In the genomic region with DNA sequence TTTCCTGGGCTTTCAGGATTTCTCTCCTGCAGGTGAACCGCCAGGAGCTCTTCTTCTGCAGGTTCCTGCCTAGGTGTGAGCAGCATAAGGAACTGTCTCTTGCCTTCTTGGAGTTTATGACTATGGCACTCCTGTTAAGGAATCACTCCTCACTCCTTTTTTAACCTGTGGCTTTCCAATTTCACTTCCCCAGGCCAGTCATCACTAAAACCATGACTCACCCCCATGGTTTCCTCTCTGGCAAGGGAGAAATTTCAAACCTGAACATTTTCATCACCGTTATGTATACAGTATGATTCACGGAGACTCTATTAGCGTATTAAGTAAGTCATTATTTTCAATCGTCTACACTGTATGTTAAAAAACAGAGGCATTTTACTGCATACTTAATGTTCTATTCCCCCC, we compare ENCODE assay signal across 8 cellular contexts.
DNase-seq lines count a peak whose midpoint lies in the region; ATAC-seq and TF ChIP-seq lines count a peak whose summit lies in the region.

No MANE protein-coding gene starts in this region.

- peak overlapping the region; percentile 24 for H2AFZ ChIP-seq in IMR-90 (replicated peaks; ENCODE audit: low read length, poor library complexity)

- no peak overlapping the region for H2BK120ac ChIP-seq in IMR-90 (ENCODE audit: low read depth, low read length)

- peaks cover 10 to 39% of the 10 kb centered on the region in 2 donors for H3K27me3 Mint-ChIP-seq in CD8-positive, alpha-beta memory T cell

- TF ChIP-seq RAD21 in IMR-90 (IDR thresholded peaks at IDR 0.05; ENCODE audit: low read length): no peak

- no peaks in the 10 kb centered on the region for H3K9me3 ChIP-seq in IMR-90 (ENCODE audit: control insufficient read depth, insufficient read depth, low read length)
- no peaks in the 10 kb centered on the region for H3K9me3 ChIP-seq in CD8-positive, alpha-beta memory T cell (ENCODE audit: low read length)

- no peak overlapping the region for H3K4me3 ChIP-seq in IMR-90 (ENCODE audit: insufficient read depth, low read depth, low read length)
- no peak overlapping the region for H3K4me3 ChIP-seq in CD8-positive, alpha-beta memory T cell (ENCODE audit: low read length)

- H3K36me3 Mint-ChIP-seq in CD8-positive, alpha-beta memory T cell: no peaks in the 10 kb centered on the region

- WGBS in IMR-90 (ENCODE audit: extremely low coverage in 2 of 2, insufficient read length in 1 of 2), 2 experiments: no CpG with 5 or more reads among the region's 5 CpGs

- no peak overlapping the region for H3K4me3 Mint-ChIP-seq in CD8-positive, alpha-beta memory T cell

- no peak overlapping the region for H3K27ac Mint-ChIP-seq in CD8-positive, alpha-beta memory T cell

- H2BK20ac ChIP-seq in IMR-90 (ENCODE audit: low read depth, low read length): no peak overlapping the region; the same call in 1 of the 2 replicates

- 0 out of 2 replicates have a peak, but pooled peaks cover 2% of the 10 kb centered on the region for H3K4me1 ChIP-seq in IMR-90 (ENCODE audit: control insufficient read depth, insufficient read depth, low read length)
- no peaks in the 10 kb centered on the region for H3K4me1 ChIP-seq in CD8-positive, alpha-beta memory T cell (ENCODE audit: insufficient read depth, low read length)

- H2BK5ac ChIP-seq in IMR-90 (ENCODE audit: low read depth, low read length, poor library complexity, severe bottlenecking): no peak overlapping the region

- no peak for TF ChIP-seq CTCF in IMR-90 (conservative IDR thresholded peaks at IDR 0.05; ENCODE audit: low read depth, low read length)

- H2AK9ac ChIP-seq in IMR-90 (replicated peaks; ENCODE audit: low read depth, low read length, poor library complexity): no peak overlapping the region

- DNase-seq in EL (peak; percentile 79), IMR-90 (peak; percentile 91), cortex of kidney (lab: John Stamatoyannopoulos, UW) (no peak), NCI-H524 treated with DMSO at 0.1 percent for 48 hours (lab: John Stamatoyannopoulos, UW) (no peak), midbrain (lab: John Stamatoyannopoulos, UW) (no peak)
- no peak for DNase-seq in CD8-positive, alpha-beta memory T cell

- in situ Hi-C loops in IMR-90 (cut with MboI; ENCODE audit: low sequenced_read_pairs): loop anchor here (25.0 kb wide), 1 partner anchor 1362 kb away; no protein-coding TSS in a partner anchor

- no peak overlapping the region for H3K27ac ChIP-seq in IMR-90 (ENCODE audit: insufficient read depth, low read length)
- H3K27ac ChIP-seq in CD8-positive, alpha-beta memory T cell (ENCODE audit: low read depth, low read length): no peak overlapping the region

- H4K20me1 ChIP-seq in IMR-90 (ENCODE audit: insufficient read depth, low read length): no peaks in the 10 kb centered on the region

- CTCF ChIA-PET in IMR-90 (lab: Yijun Ruan, JAX): no interaction called here
- CTCF ChIA-PET in CD8-positive, alpha-beta memory T cell (lab: Charles Lee): no interaction called here

- no peak for TF ChIP-seq POLR2A in IMR-90 (IDR thresholded peaks at IDR 0.05; ENCODE audit: low read depth, low read length)

- H4K91ac ChIP-seq in IMR-90 (ENCODE audit: insufficient read depth, low read depth, low read length): no peak overlapping the region

- dilution Hi-C loops in IMR-90 (cut with HindIII; ENCODE audit: low sequenced_read_pairs, unreplicated experiment): no loop called here

- H3K18ac ChIP-seq in IMR-90 (ENCODE audit: low read depth, low read length): no peak overlapping the region

- no peak overlapping the region for H4K8ac ChIP-seq in IMR-90 (ENCODE audit: low read depth in 2 of 2, low read length in 2 of 2)

- H3K9me1 ChIP-seq in IMR-90 (ENCODE audit: insufficient read depth, low read length): no peaks in the 10 kb centered on the region

- no peaks in the 10 kb centered on the region for H3K9me3 Mint-ChIP-seq in CD8-positive, alpha-beta memory T cell

- no peak overlapping the region for H3K23ac ChIP-seq in IMR-90 (ENCODE audit: low read depth, low read length)

- no peaks in the 10 kb centered on the region for H3K27me3 ChIP-seq in IMR-90 (ENCODE audit: control insufficient read depth, insufficient read depth, low read length)
- H3K27me3 ChIP-seq in CD8-positive, alpha-beta memory T cell (ENCODE audit: insufficient read depth, low read length, poor library complexity, severe bottlenecking): no peaks in the 10 kb centered on the region

- no peak overlapping the region for H4K5ac ChIP-seq in IMR-90 (ENCODE audit: low read depth, low read length)

- H3K9ac ChIP-seq in IMR-90 (ENCODE audit: low read depth, low read length): no peak overlapping the region

- H3K36me3 ChIP-seq in IMR-90 (ENCODE audit: control insufficient read depth, insufficient read depth, low read length): no peaks in the 10 kb centered on the region
- no peaks in the 10 kb centered on the region for H3K36me3 ChIP-seq in CD8-positive, alpha-beta memory T cell (ENCODE audit: insufficient read depth, low read length)

- no peak overlapping the region for H3K14ac ChIP-seq in IMR-90 (replicated peaks; ENCODE audit: low read depth, low read length)

- no peak overlapping the region for H3K4ac ChIP-seq in IMR-90 (ENCODE audit: low read depth, low read length)

- H3K4me2 ChIP-seq in IMR-90 (ENCODE audit: low read depth, low read length): no peak overlapping the region

- peaks cover 0 to 3% (median 0%) of the 10 kb centered on the region in 3 donors for H3K4me1 Mint-ChIP-seq in CD8-positive, alpha-beta memory T cell

- no peak overlapping the region for H3K56ac ChIP-seq in IMR-90 (ENCODE audit: extremely low read depth, insufficient read depth, low read length)

- ATAC-seq in GM21825 (IDR thresholded peaks at IDR 0.05; ENCODE audit: unreplicated experiment) (peak; percentile 38), IMR-90 (ENCODE audit: low read depth) (peak; percentile 81), esophagus mucosa (peak; percentile 96)

- POLR2A ChIA-PET in IMR-90 (lab: Charles Lee; ENCODE audit: unreplicated experiment): no interaction called here
- POLR2A ChIA-PET in CD8-positive, alpha-beta memory T cell (lab: Charles Lee): no interaction called here

- intact Hi-C loops in IMR-90 (cut with micrococcal nuclease): no loop called here

- no TSS peak for BruUV-seq in IMR-90 (replicated peaks; lab: Mats Ljungman, UMichigan)

- H3K79me1 ChIP-seq in IMR-90 (ENCODE audit: low read depth in 1 of 2, low read length in 2 of 2): no peaks in the 10 kb centered on the region

- peak overlapping the region; percentile 25; the same call in 1 of the 3 replicates for H2BK15ac ChIP-seq in IMR-90 (ENCODE audit: low read depth, low read length)

- peak overlapping the region; percentile 18; the same call in 1 of the 2 replicates for H2AK5ac ChIP-seq in IMR-90 (ENCODE audit: low read depth, low read length)

TF ChIP-seq in IMR-90, 13 proteins besides CTCF, POLR2A, EP300 and RAD21:
- TF ChIP-seq NFE2L2 (IDR thresholded peaks at IDR 0.05; ENCODE audit: low read depth, low read length) (no peak), RFX5 (IDR thresholded peaks at IDR 0.05; ENCODE audit: low read depth, low read length) (no peak), SMC3 (IDR thresholded peaks at IDR 0.05; ENCODE audit: low read depth, low read length) (no peak), MXI1 (IDR thresholded peaks at IDR 0.05; ENCODE audit: borderline replicate concordance, low read depth, low read length) (no peak), ELK1 (IDR thresholded peaks at IDR 0.05; ENCODE audit: borderline replicate concordance, low read depth, low read length) (no peak), BHLHE40 (IDR thresholded peaks at IDR 0.05; ENCODE audit: low read depth, low read length) (no peak; the same call in 1 of the 2 replicates), MAFK (IDR thresholded peaks at IDR 0.05; ENCODE audit: low read depth, low read length) (no peak), FOS (IDR thresholded peaks at IDR 0.05; ENCODE audit: low read depth, low read length) (peak; percentile 98), CEBPB (IDR thresholded peaks at IDR 0.05; ENCODE audit: low read depth, low read length) (peak; percentile 57), RCOR1 (IDR thresholded peaks at IDR 0.05; ENCODE audit: insufficient replicate concordance, low read length) (no peak), MAZ (IDR thresholded peaks at IDR 0.05; ENCODE audit: borderline replicate concordance, low read depth, low read length) (no peak), CHD1 (IDR thresholded peaks at IDR 0.05; ENCODE audit: low read depth, low read length) (no peak), USF2 (IDR thresholded peaks at IDR 0.05; ENCODE audit: low read depth, low read length) (no peak)

Comparison
In these comparisons a context has a peak if more than half of its experiments do, and no peak if none do; other contexts are left out.
1. DNase-seq: peak in EL (single experiment) and IMR-90 (single experiment); none in cortex of kidney (single experiment), NCI-H524 treated with DMSO at 0.1 percent for 48 hours (single experiment), CD8-positive, alpha-beta memory T cell (0 of 5) and midbrain (single experiment).
2. ATAC-seq: peak in every context shown above with its lines; median percentile 96 in esophagus mucosa; 81 in IMR-90; 38 in GM21825.